1 cellular context compared by ENCODE assay signal in the genomic region with DNA sequence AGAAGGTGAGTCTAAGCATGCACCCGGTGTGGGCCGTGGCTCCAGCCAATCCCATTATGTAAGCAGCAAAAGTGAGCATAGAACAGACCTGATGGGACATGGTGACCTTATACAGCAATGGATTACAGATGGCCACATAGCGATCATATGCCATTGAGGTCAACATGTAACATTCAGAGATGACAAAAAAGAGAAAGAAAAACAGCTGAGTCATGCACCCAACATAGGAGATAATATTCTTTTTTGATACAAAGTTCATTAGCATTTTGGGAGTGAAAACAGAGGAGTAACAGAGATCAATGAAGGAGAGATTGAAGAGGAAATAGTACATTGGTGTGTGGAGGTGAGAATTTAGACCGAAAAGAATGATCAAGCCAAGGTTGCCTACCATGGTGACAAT.
TF ChIP-seq lines count a peak whose summit lies in the region.

No MANE protein-coding gene starts in this region.

TF ChIP-seq in IMR-90, 13 proteins besides CTCF, POLR2A, EP300 and RAD21:
- peak; percentile 81 for TF ChIP-seq NFE2L2 (IDR thresholded peaks at IDR 0.05; ENCODE audit: low read depth, low read length)
TF ChIP-seq in IMR-90: peak in this region for 1; not testable (repeated sequence) for 12.
